1 cellular context compared by ENCODE assay signal in genomic region chr6:28981833-28982475, GRCh38.
TF ChIP-seq lines count a peak whose summit lies in the region.

No MANE protein-coding gene starts in this region.

TF ChIP-seq in HepG2, 621 proteins besides CTCF, POLR2A, EP300 and RAD21 (continued from another document and continues in another):
- TF ChIP-seq ZNF275 (CRISPR knock-in tag; IDR thresholded peaks at IDR 0.05; ENCODE audit: borderline replicate concordance) (0 out of 2 replicates have a peak, but pooled peaks have one; percentile 29), ZNF713 (CRISPR knock-in tag; IDR thresholded peaks at IDR 0.05) (no peak), ZNF484 (CRISPR knock-in tag; IDR thresholded peaks at IDR 0.05; ENCODE audit: borderline replicate concordance, low read depth) (no peak), KLF13 (CRISPR knock-in tag; IDR thresholded peaks at IDR 0.05) (no peak), NFRKB (IDR thresholded peaks at IDR 0.05) (no peak), ATF7-NPFF (CRISPR knock-in tag; IDR thresholded peaks at IDR 0.05; ENCODE audit: low read depth) (peak; percentile 42; the same call in 1 of the 2 replicates), TEAD2 (CRISPR knock-in tag; IDR thresholded peaks at IDR 0.05) (no peak), ARID5B (CRISPR knock-in tag; IDR thresholded peaks at IDR 0.05) (peak; percentile 70), ZNF589 (CRISPR knock-in tag; conservative IDR thresholded peaks at IDR 0.05) (no peak), BCLAF1 (IDR thresholded peaks at IDR 0.05) (no peak), ZNF468 (CRISPR knock-in tag; IDR thresholded peaks at IDR 0.05) (no peak), STAG1 (CRISPR knock-in tag; IDR thresholded peaks at IDR 0.05) (peak; percentile 58), NR2F6 (IDR thresholded peaks at IDR 0.05) (0 out of 2 replicates have a peak, but pooled peaks have one; percentile 23), NR2F6 (CRISPR knock-in tag; IDR thresholded peaks at IDR 0.05) (peak; percentile 45), ZSCAN29 (CRISPR knock-in tag; conservative IDR thresholded peaks at IDR 0.05) (peak; percentile 51), SP2 (CRISPR knock-in tag; IDR thresholded peaks at IDR 0.05) (no peak), ZBTB33 (CRISPR knock-in tag; IDR thresholded peaks at IDR 0.05) (peak; percentile 82), GPBP1L1 (CRISPR knock-in tag; IDR thresholded peaks at IDR 0.05) (no peak), TARDBP (CRISPR knock-in tag; IDR thresholded peaks at IDR 0.05) (peak; percentile 65; the same call in 1 of the 2 replicates), ZHX2 (IDR thresholded peaks at IDR 0.05; ENCODE audit: low read depth) (no peak), ZHX2 (CRISPR knock-in tag; IDR thresholded peaks at IDR 0.05; ENCODE audit: borderline replicate concordance) (peak; percentile 37; the same call in 1 of the 2 replicates), MXD1 (CRISPR knock-in tag; IDR thresholded peaks at IDR 0.05) (no peak), PRMT3 (CRISPR knock-in tag; IDR thresholded peaks at IDR 0.05; ENCODE audit: borderline replicate concordance, low read depth) (no peak), EEA1 (CRISPR knock-in tag; IDR thresholded peaks at IDR 0.05; ENCODE audit: borderline replicate concordance) (no peak), ZNF770 (CRISPR knock-in tag; IDR thresholded peaks at IDR 0.05) (0 out of 2 replicates have a peak, but pooled peaks have one; percentile 9), ZNF180 (CRISPR knock-in tag; IDR thresholded peaks at IDR 0.05; ENCODE audit: borderline replicate concordance, low read depth) (0 out of 2 replicates have a peak, but pooled peaks have one; percentile 39), ZFP36 (IDR thresholded peaks at IDR 0.05; ENCODE audit: borderline replicate concordance, low read depth, low read length, partially characterized antibody) (peak; percentile 45), NR2C2 (CRISPR knock-in tag; IDR thresholded peaks at IDR 0.05; ENCODE audit: borderline replicate concordance) (no peak; the same call in 1 of the 2 replicates), ARHGAP35 (CRISPR knock-in tag; IDR thresholded peaks at IDR 0.05; ENCODE audit: borderline replicate concordance) (peak; percentile 64; the same call in 1 of the 2 replicates), ZNF329 (CRISPR knock-in tag; IDR thresholded peaks at IDR 0.05; ENCODE audit: low read depth) (0 out of 2 replicates have a peak, but pooled peaks have one; percentile 19), AFF4 (CRISPR knock-in tag; IDR thresholded peaks at IDR 0.05) (no peak)
